10 cellular contexts compared by ENCODE assay signal in genomic region chr4:1330761-1331590, GRCh38. TPM values are rescaled to one million over a fixed set of nuclear protein-coding genes. Genes with fewer than 3 reads are reported as not detected.
DNase-seq lines count a peak whose midpoint lies in the region; ATAC-seq and TF ChIP-seq lines count a peak whose summit lies in the region.
"Had no signal": no experiment of that assay in that cellular context is flagged by ENCODE, and none has a peak within 500 bp of the region (broad histone marks: within the 10 kb centered on the region; RNA-seq: fewer than 3 reads in every experiment).

No MANE protein-coding gene starts in this region.

- H3K9me3 ChIP-seq in upper lobe of right lung = no peaks in the 10 kb centered on the region
- H3K9me3 ChIP-seq: tibial nerve had no signal

- no peaks in the 10 kb centered on the region for H3K27me3 ChIP-seq in upper lobe of right lung
- H3K27me3 ChIP-seq: tibial nerve had no signal

- no peaks in the 10 kb centered on the region for H3K4me1 Mint-ChIP-seq in progenitor cell of endocrine pancreas (ENCODE audit: low read depth)

- peaks cover 38% of the 10 kb centered on the region for H3K36me3 ChIP-seq in upper lobe of right lung

- peak overlapping the region; percentile 5 for H3K27ac Mint-ChIP-seq in progenitor cell of endocrine pancreas

- peak; percentile 62 for DNase-seq in activated gamma-delta T cell treated with Interleukin-2 at 50 U/mL for 16 hours
- DNase-seq in activated gamma-delta T cell (lab: John Stamatoyannopoulos, UW) = no peak
- DNase-seq in activated naive CD4-positive, alpha-beta T cell treated with anti-CD3 and anti-CD28 coated beads, Interleukin-2, amount 50 U/mL, for 16 hours = peak; percentile 36
- no peak for DNase-seq in progenitor cell of endocrine pancreas (ENCODE audit: low spot score, unreplicated experiment)
- no peak for DNase-seq in upper lobe of right lung
- no peak for DNase-seq in GM10266 (ENCODE audit: extremely low spot score)
- DNase-seq: KBM-7 had no signal

- no peaks in the 10 kb centered on the region for H3K27me3 Mint-ChIP-seq in progenitor cell of endocrine pancreas

- no peaks in the 10 kb centered on the region for H3K9me3 Mint-ChIP-seq in progenitor cell of endocrine pancreas (ENCODE audit: low read depth)

- no peak overlapping the region for H3K4me3 ChIP-seq in upper lobe of right lung
- H3K4me3 ChIP-seq: tibial nerve had no signal

- no peaks in the 10 kb centered on the region for H3K4me1 ChIP-seq in upper lobe of right lung

- ATAC-seq in upper lobe of right lung = peak; percentile 11
- ATAC-seq in GM18909 (IDR thresholded peaks at IDR 0.05; ENCODE audit: poor library complexity, unreplicated experiment) = no peak
- no peak for ATAC-seq in HG03521 (IDR thresholded peaks at IDR 0.05; ENCODE audit: unreplicated experiment)

- H3K4me3 Mint-ChIP-seq in progenitor cell of endocrine pancreas (ENCODE audit: low read depth) = no peak overlapping the region

- H3K36me3 Mint-ChIP-seq in progenitor cell of endocrine pancreas (ENCODE audit: insufficient read depth) = peaks cover 9% of the 10 kb centered on the region

- H3K27ac ChIP-seq in upper lobe of right lung = no peak overlapping the region
- H3K27ac ChIP-seq: tibial nerve had no signal

- TF ChIP-seq CTCF in progenitor cell of endocrine pancreas (IDR thresholded peaks at IDR 0.05; ENCODE audit: unreplicated experiment) (no peak), upper lobe of right lung (IDR thresholded peaks at IDR 0.05) (no peak), GM10266 (IDR thresholded peaks at IDR 0.05; ENCODE audit: control insufficient read depth, insufficient read depth, low read depth, missing control alignments) (no peak)

- intact Hi-C loops in upper lobe of right lung (cut with DNase I) = no loop called here

RNA-seq across cellular contexts. Expression of gene UVSSA, which starts 16.0 kb away (rescaled TPM):
- total RNA-seq in progenitor cell of endocrine pancreas (32.5 and 39.5 TPM in 2 replicates), upper lobe of right lung (28.3 TPM)

RNA-seq across cellular contexts. Expression of gene MAEA, which starts 41.3 kb away (rescaled TPM):
- total RNA-seq in progenitor cell of endocrine pancreas (77.8 and 81.3 TPM in 2 replicates), upper lobe of right lung (63.2 TPM)

Comparison
In these comparisons a context has a peak if more than half of its experiments do, and no peak if none do; other contexts are left out.
1. DNase-seq: peak in activated gamma-delta T cell treated with Interleukin-2 at 50 U/mL for 16 hours (single experiment) and activated naive CD4-positive, alpha-beta T cell treated with anti-CD3 and anti-CD28 coated beads, Interleukin-2, amount 50 U/mL, for 16 hours (single experiment); none in activated gamma-delta T cell (single experiment), progenitor cell of endocrine pancreas (single experiment), upper lobe of right lung (single experiment) and GM10266 (single experiment).